ENCODE assay signal across 8 cellular contexts in the genomic region with DNA sequence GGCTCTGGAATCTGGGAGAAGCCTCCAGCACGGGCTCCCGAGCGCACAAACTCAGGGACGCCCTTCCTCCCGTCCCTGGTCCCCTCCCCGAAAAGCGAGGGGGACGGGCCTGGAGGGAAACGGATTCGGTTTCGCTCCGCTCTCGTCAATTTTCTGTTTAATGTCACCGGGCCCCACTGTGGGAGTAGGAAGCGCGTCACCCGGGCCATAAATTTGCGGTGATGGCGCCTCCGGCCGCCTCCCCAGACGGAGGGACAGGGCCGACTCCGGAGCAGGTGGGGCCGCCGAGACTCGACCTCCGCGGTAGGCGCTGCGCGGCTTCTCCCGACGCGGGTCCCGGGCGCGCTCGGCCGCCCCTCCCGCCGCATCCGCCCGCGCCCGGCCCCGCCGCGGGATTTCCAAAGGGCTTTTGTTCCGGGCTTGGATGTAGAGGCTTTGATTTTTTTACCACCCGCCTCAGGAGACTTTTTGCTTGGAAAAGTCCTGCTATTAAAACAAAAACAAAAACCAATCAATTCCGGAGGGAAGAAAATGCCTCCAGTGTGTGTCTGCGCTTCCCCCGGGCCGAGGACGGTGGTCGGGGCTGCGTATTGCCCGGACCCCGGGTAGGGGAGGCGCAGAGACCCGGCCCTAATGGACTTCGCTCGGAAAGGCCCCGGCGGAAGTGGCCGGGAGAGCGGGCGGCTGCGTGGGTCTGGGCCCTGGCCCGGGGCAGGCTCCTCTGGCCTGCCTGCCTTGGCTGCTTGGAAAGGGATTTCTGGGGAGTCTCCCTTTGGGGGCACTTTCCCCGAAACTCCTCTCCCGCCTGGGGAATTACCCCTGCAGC. TPM values are rescaled to one million over a fixed set of nuclear protein-coding genes. Genes with fewer than 3 reads are reported as not detected.
DNase-seq lines count a peak whose midpoint lies in the region; ATAC-seq and TF ChIP-seq lines count a peak whose summit lies in the region.

No MANE protein-coding gene starts in this region.

- H3K9me3 ChIP-seq in T-helper 17 cell (ENCODE audit: control insufficient read depth, low read length, poor library complexity, severe bottlenecking) (no peaks in the 10 kb centered on the region), lung (ENCODE audit: control insufficient read depth in 2 of 2, insufficient read depth in 1 of 2, low read length in 1 of 2) (no peaks in the 10 kb centered on the region)

- H3K36me3 Mint-ChIP-seq in T-helper 17 cell (ENCODE audit: low read depth): no peaks in the 10 kb centered on the region

- peak overlapping the region; percentile 93 to 100 (median 99) for H3K27ac ChIP-seq in dorsolateral prefrontal cortex
- peak overlapping the region; percentile 94 to 99 for H3K27ac ChIP-seq in lung (ENCODE audit: low read depth in 1 of 2, low read length in 1 of 2)

- H3K4me3 Mint-ChIP-seq in T-helper 17 cell: peak overlapping the region; percentile 71

- H3K4me3 ChIP-seq in dorsolateral prefrontal cortex (peak overlapping the region; percentile 37 to 91 (median 77)), lung (peak overlapping the region; percentile 68)

- DNase-seq in NCI-H510A treated with DMSO at 0.1 percent for 48 hours (lab: John Stamatoyannopoulos, UW) (peak; percentile 21), NCI-H510A (lab: John Stamatoyannopoulos, UW) (no peak), T-helper 17 cell (no peak), dorsolateral prefrontal cortex (peak in 1 of 10 donors; percentile 74), lung (ENCODE audit: low spot score) (peak; percentile 63)
- peak; percentile 19 for DNase-seq in stimulated activated CD8-positive, alpha-beta memory T cell treated with anti-CD3 and anti-CD28 coated beads, Interleukin-12 subunit alpha, Interleukin-12 subunit beta, amount 100 ng/mL, for 4 hours (ENCODE audit: low read depth)

- H3K4me1 Mint-ChIP-seq in T-helper 17 cell: no peaks in the 10 kb centered on the region

- H3K36me3 ChIP-seq in lung (ENCODE audit: control insufficient read depth in 2 of 2, insufficient read depth in 2 of 2, low read length in 2 of 2): peaks cover 0 to 4% of the 10 kb centered on the region in 2 donors

- WGBS in lung, 2 donors: 5 to 12% methylated on average over 69 to 73 of the region's 73 CpGs

- H3K27me3 ChIP-seq in dorsolateral prefrontal cortex: no peaks in the 10 kb centered on the region
- H3K27me3 ChIP-seq in lung (ENCODE audit: control insufficient read depth, insufficient read depth): no peaks in the 10 kb centered on the region

- intact Hi-C loops in dorsolateral prefrontal cortex (cut with DNase I): no loop called here

- ATAC-seq in T-helper 17 cell: peak; percentile 44
- peak; percentile 39 for ATAC-seq in lung (ENCODE audit: insufficient read depth, low FRiP score)
- ATAC-seq in GM18909 (IDR thresholded peaks at IDR 0.05; ENCODE audit: poor library complexity, unreplicated experiment): no peak
- ATAC-seq in HG03025 (IDR thresholded peaks at IDR 0.05; ENCODE audit: low FRiP score, unreplicated experiment): no peak

- peaks cover 51% of the 10 kb centered on the region for H3K27me3 Mint-ChIP-seq in T-helper 17 cell

- TF ChIP-seq CTCF in dorsolateral prefrontal cortex (IDR thresholded peaks at IDR 0.05 in 54 of 56, conservative IDR thresholded peaks at IDR 0.05 in 2 of 56; ENCODE audit: low read depth in 1 of 56, partially characterized antibody in 56 of 56) (peak in 1 of 56 donors; percentile 3), lung (IDR thresholded peaks at IDR 0.05; ENCODE audit: control extremely low read depth, extremely low read depth) (no peak)

- peaks cover 0 to 13% of the 10 kb centered on the region in 2 donors for H3K4me1 ChIP-seq in lung (ENCODE audit: control insufficient read depth in 2 of 2, insufficient read depth in 2 of 2, low read length in 2 of 2)

- no peak overlapping the region for H3K27ac Mint-ChIP-seq in T-helper 17 cell

RNA-seq across cellular contexts. Expression of a gene that starts 7.8 kb away (rescaled TPM):
- total RNA-seq in T-helper 17 cell: under 1 TPM; 0.22 to 0.29 TPM
- 10 to 100 TPM; 25.1 to 66.1 (median 38.0) TPM for total RNA-seq in dorsolateral prefrontal cortex
- total RNA-seq in lung: 10 to 100 TPM; 24.4 to 24.9 TPM
- 10 to 100 TPM in 1 of 2 donors, 1 to 10 TPM in 1; 7.6 to 10.5 TPM for polyA plus RNA-seq in lung

Comparison
In these comparisons a context has a peak if more than half of its experiments do, and no peak if none do; other contexts are left out.
1. DNase-seq: peak in NCI-H510A treated with DMSO at 0.1 percent for 48 hours (single experiment), lung (single experiment) and stimulated activated CD8-positive, alpha-beta memory T cell treated with anti-CD3 and anti-CD28 coated beads, Interleukin-12 subunit alpha, Interleukin-12 subunit beta, amount 100 ng/mL, for 4 hours (single experiment); none in NCI-H510A (single experiment) and T-helper 17 cell (0 of 3).
2. ATAC-seq: peak in T-helper 17 cell (single experiment) and lung (single experiment); none in GM18909 (single experiment) and HG03025 (single experiment).
3. RNA of a gene that starts 7.8 kb away (total RNA-seq): 25.1 to 66.1 TPM in dorsolateral prefrontal cortex and 24.4 to 24.9 TPM in lung; 0.22 to 0.29 TPM in T-helper 17 cell; every median in the first group is over 10 times any median in the second.